ENCODE assay signal across 1 cellular context in the genomic region with DNA sequence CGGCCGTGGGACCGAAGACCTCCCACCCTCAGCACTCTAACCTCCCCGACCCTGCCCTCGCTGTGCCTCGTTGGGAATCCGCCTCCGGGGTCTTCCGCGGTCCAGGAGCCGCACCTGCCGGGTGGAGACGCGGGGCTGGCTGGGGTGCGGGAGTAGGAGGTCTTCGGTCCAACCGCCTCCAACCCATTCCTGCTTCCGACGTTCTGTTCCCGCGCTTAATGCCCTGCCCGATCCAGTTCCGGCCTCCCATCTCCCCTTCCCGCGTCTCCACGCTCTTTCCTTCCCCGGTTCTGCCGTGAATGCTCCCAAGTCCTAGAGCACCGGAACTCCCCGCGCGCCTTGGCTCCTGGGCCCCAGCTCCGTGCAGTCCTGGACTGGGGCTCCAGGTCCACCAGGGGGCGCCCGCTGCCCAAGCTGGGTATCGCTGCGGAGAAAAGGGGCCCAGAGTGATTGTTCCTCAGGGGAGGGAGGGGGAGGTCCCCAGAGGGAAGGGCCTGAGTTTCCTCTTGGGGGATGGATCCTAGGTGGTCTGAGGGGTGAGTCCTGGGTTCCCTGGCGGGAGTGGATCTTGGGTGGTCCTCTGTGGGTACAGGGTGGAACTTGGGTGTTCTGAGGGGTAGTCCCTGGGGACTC.
TF ChIP-seq lines count a peak whose summit lies in the region.

No MANE protein-coding gene starts in this region.

TF ChIP-seq in SK-N-SH, 30 proteins besides CTCF, POLR2A, EP300 and RAD21 (continued from another document):
- TF ChIP-seq, protein P1, sequence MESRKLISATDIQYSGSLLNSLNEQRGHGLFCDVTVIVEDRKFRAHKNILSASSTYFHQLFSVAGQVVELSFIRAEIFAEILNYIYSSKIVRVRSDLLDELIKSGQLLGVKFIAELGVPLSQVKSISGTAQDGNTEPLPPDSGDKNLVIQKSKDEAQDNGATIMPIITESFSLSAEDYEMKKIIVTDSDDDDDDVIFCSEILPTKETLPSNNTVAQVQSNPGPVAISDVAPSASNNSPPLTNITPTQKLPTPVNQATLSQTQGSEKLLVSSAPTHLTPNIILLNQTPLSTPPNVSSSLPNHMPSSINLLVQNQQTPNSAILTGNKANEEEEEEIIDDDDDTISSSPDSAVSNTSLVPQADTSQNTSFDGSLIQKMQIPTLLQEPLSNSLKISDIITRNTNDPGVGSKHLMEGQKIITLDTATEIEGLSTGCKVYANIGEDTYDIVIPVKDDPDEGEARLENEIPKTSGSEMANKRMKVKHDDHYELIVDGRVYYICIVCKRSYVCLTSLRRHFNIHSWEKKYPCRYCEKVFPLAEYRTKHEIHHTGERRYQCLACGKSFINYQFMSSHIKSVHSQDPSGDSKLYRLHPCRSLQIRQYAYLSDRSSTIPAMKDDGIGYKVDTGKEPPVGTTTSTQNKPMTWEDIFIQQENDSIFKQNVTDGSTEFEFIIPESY (IDR thresholded peaks at IDR 0.05; ENCODE audit: borderline replicate concordance, low read depth): no peak
- no peak for TF ChIP-seq MEF2A (IDR thresholded peaks at IDR 0.05; ENCODE audit: borderline replicate concordance, low read depth)
- TF ChIP-seq TCF12 (IDR thresholded peaks at IDR 0.05): no peak
- TF ChIP-seq GATA2 (CRISPR knock-in tag; IDR thresholded peaks at IDR 0.05): no peak
- no peak for TF ChIP-seq JUND (IDR thresholded peaks at IDR 0.05)
- TF ChIP-seq, protein P2, sequence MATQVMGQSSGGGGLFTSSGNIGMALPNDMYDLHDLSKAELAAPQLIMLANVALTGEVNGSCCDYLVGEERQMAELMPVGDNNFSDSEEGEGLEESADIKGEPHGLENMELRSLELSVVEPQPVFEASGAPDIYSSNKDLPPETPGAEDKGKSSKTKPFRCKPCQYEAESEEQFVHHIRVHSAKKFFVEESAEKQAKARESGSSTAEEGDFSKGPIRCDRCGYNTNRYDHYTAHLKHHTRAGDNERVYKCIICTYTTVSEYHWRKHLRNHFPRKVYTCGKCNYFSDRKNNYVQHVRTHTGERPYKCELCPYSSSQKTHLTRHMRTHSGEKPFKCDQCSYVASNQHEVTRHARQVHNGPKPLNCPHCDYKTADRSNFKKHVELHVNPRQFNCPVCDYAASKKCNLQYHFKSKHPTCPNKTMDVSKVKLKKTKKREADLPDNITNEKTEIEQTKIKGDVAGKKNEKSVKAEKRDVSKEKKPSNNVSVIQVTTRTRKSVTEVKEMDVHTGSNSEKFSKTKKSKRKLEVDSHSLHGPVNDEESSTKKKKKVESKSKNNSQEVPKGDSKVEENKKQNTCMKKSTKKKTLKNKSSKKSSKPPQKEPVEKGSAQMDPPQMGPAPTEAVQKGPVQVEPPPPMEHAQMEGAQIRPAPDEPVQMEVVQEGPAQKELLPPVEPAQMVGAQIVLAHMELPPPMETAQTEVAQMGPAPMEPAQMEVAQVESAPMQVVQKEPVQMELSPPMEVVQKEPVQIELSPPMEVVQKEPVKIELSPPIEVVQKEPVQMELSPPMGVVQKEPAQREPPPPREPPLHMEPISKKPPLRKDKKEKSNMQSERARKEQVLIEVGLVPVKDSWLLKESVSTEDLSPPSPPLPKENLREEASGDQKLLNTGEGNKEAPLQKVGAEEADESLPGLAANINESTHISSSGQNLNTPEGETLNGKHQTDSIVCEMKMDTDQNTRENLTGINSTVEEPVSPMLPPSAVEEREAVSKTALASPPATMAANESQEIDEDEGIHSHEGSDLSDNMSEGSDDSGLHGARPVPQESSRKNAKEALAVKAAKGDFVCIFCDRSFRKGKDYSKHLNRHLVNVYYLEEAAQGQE (IDR thresholded peaks at IDR 0.05; ENCODE audit: low read depth, low read length): no peak
- no peak for TF ChIP-seq USF1 (IDR thresholded peaks at IDR 0.05; ENCODE audit: borderline replicate concordance, low read depth)
- TF ChIP-seq, protein P3, sequence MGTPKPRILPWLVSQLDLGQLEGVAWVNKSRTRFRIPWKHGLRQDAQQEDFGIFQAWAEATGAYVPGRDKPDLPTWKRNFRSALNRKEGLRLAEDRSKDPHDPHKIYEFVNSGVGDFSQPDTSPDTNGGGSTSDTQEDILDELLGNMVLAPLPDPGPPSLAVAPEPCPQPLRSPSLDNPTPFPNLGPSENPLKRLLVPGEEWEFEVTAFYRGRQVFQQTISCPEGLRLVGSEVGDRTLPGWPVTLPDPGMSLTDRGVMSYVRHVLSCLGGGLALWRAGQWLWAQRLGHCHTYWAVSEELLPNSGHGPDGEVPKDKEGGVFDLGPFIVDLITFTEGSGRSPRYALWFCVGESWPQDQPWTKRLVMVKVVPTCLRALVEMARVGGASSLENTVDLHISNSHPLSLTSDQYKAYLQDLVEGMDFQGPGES (IDR thresholded peaks at IDR 0.05; ENCODE audit: low read depth, low read length): no peak
- peak; percentile 37; the same call in 1 of the 2 replicates for TF ChIP-seq GABPA (IDR thresholded peaks at IDR 0.05; ENCODE audit: low read depth)
- no peak for TF ChIP-seq TEAD4 (IDR thresholded peaks at IDR 0.05; ENCODE audit: borderline replicate concordance, insufficient read depth)
- no peak for TF ChIP-seq RCOR1 (IDR thresholded peaks at IDR 0.05; ENCODE audit: low read length)
- TF ChIP-seq, protein P4, sequence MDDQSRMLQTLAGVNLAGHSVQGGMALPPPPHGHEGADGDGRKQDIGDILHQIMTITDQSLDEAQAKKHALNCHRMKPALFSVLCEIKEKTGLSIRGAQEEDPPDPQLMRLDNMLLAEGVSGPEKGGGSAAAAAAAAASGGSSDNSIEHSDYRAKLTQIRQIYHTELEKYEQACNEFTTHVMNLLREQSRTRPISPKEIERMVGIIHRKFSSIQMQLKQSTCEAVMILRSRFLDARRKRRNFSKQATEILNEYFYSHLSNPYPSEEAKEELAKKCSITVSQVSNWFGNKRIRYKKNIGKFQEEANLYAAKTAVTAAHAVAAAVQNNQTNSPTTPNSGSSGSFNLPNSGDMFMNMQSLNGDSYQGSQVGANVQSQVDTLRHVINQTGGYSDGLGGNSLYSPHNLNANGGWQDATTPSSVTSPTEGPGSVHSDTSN (IDR thresholded peaks at IDR 0.05): no peak
- 0 out of 2 replicates have a peak, but pooled peaks have one; percentile 46 for TF ChIP-seq SIN3A (IDR thresholded peaks at IDR 0.05; ENCODE audit: borderline replicate concordance, low read depth, low read length)
- no peak for TF ChIP-seq YY1 (IDR thresholded peaks at IDR 0.05; ENCODE audit: low read depth)
- TF ChIP-seq FOSL2 (IDR thresholded peaks at IDR 0.05; ENCODE audit: borderline replicate concordance, low read depth): no peak
- no peak for TF ChIP-seq TAF1 (IDR thresholded peaks at IDR 0.05; ENCODE audit: borderline replicate concordance, low read depth, low read length)
- TF ChIP-seq NRF1 (IDR thresholded peaks at IDR 0.05; ENCODE audit: low read depth, low read length): no peak
- no peak for TF ChIP-seq ELF1 (IDR thresholded peaks at IDR 0.05)
- TF ChIP-seq MXI1 (IDR thresholded peaks at IDR 0.05; ENCODE audit: low read depth, low read length): peak; percentile 6; the same call in 1 of the 2 replicates
